ENCODE assay signal across 10 cellular contexts in genomic region chr20:3716195-3716834, GRCh38. TPM values are rescaled to one million over a fixed set of nuclear protein-coding genes. Genes with fewer than 3 reads are reported as not detected.
A peak's percentile ranks its signal among the peaks of the same experiment; 100 is the strongest.
DNase-seq lines count a peak whose midpoint lies in the region; ATAC-seq, FAIRE-seq and TF ChIP-seq lines count a peak whose summit lies in the region.
"Had no signal": no experiment of that assay in that cellular context is flagged by ENCODE, and none has a peak within 500 bp of the region (broad histone marks: within the 10 kb centered on the region; RNA-seq: fewer than 3 reads in every experiment).

No MANE protein-coding gene starts in this region.

- H3K9me3 Mint-ChIP-seq in Caco-2 (ENCODE audit: unreplicated experiment) = no peaks in the 10 kb centered on the region

- POLR2A ChIA-PET in Caco-2 (lab: Charles Lee) = no interaction called here

- TF ChIP-seq CTCF in Caco-2 (IDR thresholded peaks at IDR 0.05; ENCODE audit: insufficient read depth in 1 of 2, low read depth in 1 of 2, low read length in 1 of 2, severe bottlenecking in 1 of 2, unreplicated experiment in 1 of 2) (peak; percentile 80 to 94), body of pancreas (IDR thresholded peaks at IDR 0.05) (peak in 6 of 7 experiments; percentile 31 to 54 (median 44)), testis (IDR thresholded peaks at IDR 0.05) (peak in 1 of 3 experiments; percentile 60)

- TF ChIP-seq POLR2A in H54 (IDR thresholded peaks at IDR 0.05; ENCODE audit: low read depth, low read length) = no peak
- TF ChIP-seq POLR2A in body of pancreas (IDR thresholded peaks at IDR 0.05) = no peak
- no peak for TF ChIP-seq POLR2A in testis (IDR thresholded peaks at IDR 0.05)

- H3K9me3 ChIP-seq in Caco-2 = no peaks in the 10 kb centered on the region
- H3K9me3 ChIP-seq in body of pancreas = no peaks in the 10 kb centered on the region
- H3K9me3 ChIP-seq in testis = no peaks in the 10 kb centered on the region

- 63 to 64% methylated on average over 4 of the region's 4 CpGs for WGBS in body of pancreas, 2 donors
- WGBS in testis, 2 donors = 74 to 87% methylated on average over 4 of the region's 4 CpGs

- peak overlapping the region; percentile 6 for H3K27ac Mint-ChIP-seq in Caco-2 (ENCODE audit: unreplicated experiment)

- ATAC-seq in body of pancreas (peak; percentile 58), HG02973 (IDR thresholded peaks at IDR 0.05; ENCODE audit: unreplicated experiment) (no peak)

- CTCF ChIA-PET in Caco-2 (lab: Charles Lee) = interaction anchor here (0.5 to 2.1 kb wide), 10 partner anchors 20 to 80 kb away, joined by 3 to 35 read pairs (median 5); partner anchors contain the start of genes ADISSP, CDC25B and SPEF1

- H3K27me3 Mint-ChIP-seq in Caco-2 (ENCODE audit: insufficient read depth, unreplicated experiment) = no peaks in the 10 kb centered on the region

- intact Hi-C loops in Caco-2 (cut with micrococcal nuclease; ENCODE audit: unreplicated experiment) (loop anchor here (1.0 to 2.0 kb wide), 3 partner anchors 33 to 64 kb away; partner anchors contain the start of gene SPEF1), body of pancreas (cut with DNase I) (no loop called here), testis (cut with DNase I; ENCODE audit: low total_unique reads) (no loop called here)

- no peaks in the 10 kb centered on the region for H3K4me1 Mint-ChIP-seq in Caco-2 (ENCODE audit: low read depth, unreplicated experiment)

- no peak overlapping the region for H3K4me3 ChIP-seq in Caco-2 (ENCODE audit: low read depth, low read length)
- no peak overlapping the region for H3K4me3 ChIP-seq in body of pancreas
- no peak overlapping the region for H3K4me3 ChIP-seq in testis
- H3K4me3 ChIP-seq: skin epidermis had no signal

- H3K4me3 Mint-ChIP-seq in Caco-2 (ENCODE audit: unreplicated experiment) = no peak overlapping the region

- no peaks in the 10 kb centered on the region for H3K36me3 ChIP-seq in Caco-2 (ENCODE audit: control insufficient read depth, insufficient read depth, low read length)
- no peaks in the 10 kb centered on the region for H3K36me3 ChIP-seq in body of pancreas (replicated peaks in 1 of 2; ENCODE audit: insufficient read depth in 1 of 2, low read depth in 2 of 2)
- no peaks in the 10 kb centered on the region for H3K36me3 ChIP-seq in testis (ENCODE audit: low read depth, missing control alignments)

- DNase-seq in Caco-2 = peak; percentile 77
- DNase-seq in H54 (ENCODE audit: insufficient read length, low spot score) = peak; percentile 55
- peak; percentile 12 for DNase-seq in NCI-H82 treated with DMSO at 0.1 percent for 48 hours (lab: John Stamatoyannopoulos, UW; ENCODE audit: unreplicated experiment)
- peak in 3 of 4 donors; percentile 23 to 41 (median 38) for DNase-seq in body of pancreas
- peak; percentile 34 for DNase-seq in kidney glomerular epithelial cell (lab: John Stamatoyannopoulos, UW)
- DNase-seq in testis = peak; percentile 50
- no peak for DNase-seq in activated gamma-delta T cell (lab: John Stamatoyannopoulos, UW)

- BruUV-seq in Caco-2 (replicated peaks; lab: Mats Ljungman, UMichigan) = no TSS peak

- no peaks in the 10 kb centered on the region for H3K36me3 Mint-ChIP-seq in Caco-2 (ENCODE audit: insufficient read depth, unreplicated experiment)

- H3K27me3 ChIP-seq in Caco-2 (replicated peaks; ENCODE audit: control insufficient read depth, insufficient read depth, low read length) (no peaks in the 10 kb centered on the region; the same call in 1 of the 2 replicates), body of pancreas (no peaks in the 10 kb centered on the region), testis (no peaks in the 10 kb centered on the region)

- no peak for FAIRE-seq in H54 (lab: Jason Lieb, UNC)

- H3K27ac ChIP-seq in body of pancreas (no peak overlapping the region), testis (no peak overlapping the region)
- H3K27ac ChIP-seq: skin epidermis had no signal

- H3K4me1 ChIP-seq in Caco-2 = no peaks in the 10 kb centered on the region
- no peaks in the 10 kb centered on the region for H3K4me1 ChIP-seq in body of pancreas
- no peaks in the 10 kb centered on the region for H3K4me1 ChIP-seq in testis

RNA-seq across cellular contexts. Expression of gene SIGLEC1, which starts 3.9 kb away (rescaled TPM):
- not detected in 2 replicates for total RNA-seq in Caco-2 (2022)
- 1 to 10 TPM; 2.1 to 5.9 TPM for total RNA-seq in body of pancreas
- 1 to 10 TPM; 4.3 to 9.4 TPM for total RNA-seq in testis
- polyA plus RNA-seq in testis (ENCODE audit: insufficient read depth, low read depth, low replicate concordance) = 6.6 TPM
- total RNA-seq: T-helper 1 cell treated with Interleukin-12 subunit alpha and Interleukin-12 subunit beta and Interleukin-4 antibody, amounts not matched to agents 30 ng/mL and 1 ng/mL, for 36 hours had no signal

RNA-seq across cellular contexts. Expression of gene HSPA12B, which starts 16.2 kb away (rescaled TPM):
- total RNA-seq in Caco-2 (2022) (not detected in 2 replicates), body of pancreas (1 to 10 TPM; 3.3 to 4.4 TPM), testis (10 to 100 TPM; 10.7 to 11.1 TPM)
- 8.0 TPM for polyA plus RNA-seq in testis (ENCODE audit: insufficient read depth, low read depth, low replicate concordance)
- total RNA-seq: T-helper 1 cell treated with Interleukin-12 subunit alpha and Interleukin-12 subunit beta and Interleukin-4 antibody, amounts not matched to agents 30 ng/mL and 1 ng/mL, for 36 hours had no signal

RNA-seq across cellular contexts. Expression of gene ADAM33, which starts 34.5 kb away (rescaled TPM):
- total RNA-seq in Caco-2 (2022) (0.12 and 0.23 TPM in 2 replicates), body of pancreas (10 to 100 TPM; 11.2 to 29.0 TPM), testis (10 to 100 TPM; 35.4 to 61.1 TPM)
- 25.5 TPM for polyA plus RNA-seq in testis (ENCODE audit: insufficient read depth, low read depth, low replicate concordance)
- total RNA-seq: T-helper 1 cell treated with Interleukin-12 subunit alpha and Interleukin-12 subunit beta and Interleukin-4 antibody, amounts not matched to agents 30 ng/mL and 1 ng/mL, for 36 hours had no signal

RNA-seq across cellular contexts. Expression of gene ADISSP, which starts 51.2 kb away (rescaled TPM):
- total RNA-seq in Caco-2 (2022) (54.7 and 56.1 TPM in 2 replicates), body of pancreas (10 to 100 TPM; 11.2 to 26.7 TPM), testis (10 to 100 TPM; 17.6 to 19.7 TPM)
- polyA plus RNA-seq in testis (ENCODE audit: insufficient read depth, low read depth, low replicate concordance) = 36.5 TPM

RNA-seq across cellular contexts. Expression of gene GFRA4, which starts 53.1 kb away (rescaled TPM):
- not detected in 2 replicates for total RNA-seq in Caco-2 (2022)
- total RNA-seq in body of pancreas = not detected
- total RNA-seq in testis = under 1 TPM; 0.31 to 0.74 TPM
- polyA plus RNA-seq in testis (ENCODE audit: insufficient read depth, low read depth, low replicate concordance) = 0.51 TPM
- total RNA-seq: T-helper 1 cell treated with Interleukin-12 subunit alpha and Interleukin-12 subunit beta and Interleukin-4 antibody, amounts not matched to agents 30 ng/mL and 1 ng/mL, for 36 hours had no signal
